Comparison of ENCODE assay signal across 8 cellular contexts in the genomic region with DNA sequence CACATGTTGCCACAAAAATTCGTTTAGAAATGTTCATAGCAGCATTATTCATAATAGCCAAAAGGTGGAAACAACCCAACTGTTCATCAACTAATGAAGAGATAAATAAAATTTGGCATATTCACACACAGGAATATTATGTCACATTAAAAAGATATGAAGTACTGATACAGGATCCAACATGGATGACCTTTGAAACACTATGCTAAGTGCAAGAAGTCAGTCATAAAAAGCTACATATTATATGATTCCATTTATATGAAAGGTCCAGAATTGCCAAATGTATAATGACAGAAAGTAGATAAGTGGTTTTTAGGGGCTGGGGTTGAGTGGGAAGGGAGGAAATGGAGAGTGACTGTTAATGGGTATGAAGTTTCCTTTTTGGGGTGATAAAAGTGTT.
"Had no signal": no experiment of that assay in that cellular context is flagged by ENCODE, and none has a peak within 500 bp of the region (broad histone marks: within the 10 kb centered on the region; RNA-seq: fewer than 3 reads in every experiment).

No MANE protein-coding gene starts in this region.

- H3K9me3 ChIP-seq: HAP-1 had no signal

- H3K4me3 ChIP-seq: GM23248, HAP-1, K562 had no signal

- FAIRE-seq: K562 had no signal

- DNase-seq: GOT3, H7, HFFc6 had no signal

- H3K36me3 ChIP-seq: HAP-1 had no signal

- ATAC-seq: HCT116, K562 had no signal

- H3K27ac ChIP-seq: GM23248, HL-60 had no signal

- H3K4me1 ChIP-seq: HAP-1 had no signal
